In the genomic region with DNA sequence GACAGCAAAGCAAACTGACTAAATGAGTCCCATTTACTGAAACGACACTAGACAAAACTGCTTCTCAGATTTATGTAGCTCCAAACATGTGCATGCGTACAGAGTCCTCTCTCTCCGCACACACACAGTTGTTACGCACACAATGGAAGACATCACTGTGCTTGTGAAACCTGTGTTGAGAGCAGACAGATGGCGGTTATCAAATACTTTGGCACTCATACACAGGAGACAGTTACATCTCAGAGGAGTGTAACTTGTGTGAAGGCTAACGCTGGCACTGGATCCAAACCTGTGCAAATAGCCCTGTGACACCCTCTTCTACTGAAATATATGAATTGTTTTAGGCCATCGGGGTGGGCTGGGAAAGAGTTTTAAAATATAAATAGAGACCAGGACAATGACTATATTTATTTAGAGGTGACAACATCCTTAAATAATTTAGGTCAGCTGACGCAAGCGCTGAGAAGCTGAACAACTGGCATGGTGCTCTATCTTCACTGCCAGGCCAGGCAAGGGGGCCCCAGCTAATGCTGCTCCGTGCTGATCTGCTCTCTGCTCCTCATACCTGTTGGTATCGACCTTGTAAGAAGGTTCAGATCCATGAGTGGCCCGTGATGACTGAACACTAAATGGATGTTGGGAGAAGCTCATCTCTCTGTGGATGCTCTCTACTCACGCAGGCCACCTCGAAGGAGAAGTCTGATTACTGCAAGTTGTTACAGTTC, we compare ENCODE assay signal across 18 cellular contexts.
A peak's percentile ranks its signal among the peaks of the same experiment; 100 is the strongest.
DNase-seq lines count a peak whose midpoint lies in the region; ATAC-seq and TF ChIP-seq lines count a peak whose summit lies in the region.
"Had no signal": no experiment of that assay in that cellular context is flagged by ENCODE, and none has a peak within 500 bp of the region (broad histone marks: within the 10 kb centered on the region; RNA-seq: fewer than 3 reads in every experiment).

No MANE protein-coding gene starts in this region.

- peak overlapping the region; percentile 26 for H3K9ac ChIP-seq in SK-N-MC (ENCODE audit: insufficient read length)

- H3K4me3 ChIP-seq in breast epithelium, result peak overlapping the region in 1 of 3 donors; percentile 13
- no peak overlapping the region for H3K4me3 ChIP-seq in SK-N-MC
- no peak overlapping the region for H3K4me3 ChIP-seq in HAP-1
- H3K4me3 ChIP-seq: upper lobe of left lung had no signal

- peak overlapping the region; percentile 74 to 82 for H3K27ac ChIP-seq in breast epithelium
- peak overlapping the region; percentile 31; the same call in 1 of the 2 replicates for H3K27ac ChIP-seq in SK-N-MC
- H3K27ac ChIP-seq: brain microvascular endothelial cell, neutrophil, upper lobe of left lung had no signal

- ATAC-seq in left colon (peak; percentile 22), GM21515 (IDR thresholded peaks at IDR 0.05; ENCODE audit: unreplicated experiment) (no peak)
- ATAC-seq: activated CD8-positive, alpha-beta T cell treated with anti-CD3 and anti-CD28 coated beads for 36 hours had no signal

- H3K9me3 Mint-ChIP-seq in MCF 10A (ENCODE audit: unreplicated experiment), result no peaks in the 10 kb centered on the region
- H3K9me3 Mint-ChIP-seq: activated CD8-positive, alpha-beta T cell treated with anti-CD3 and anti-CD28 coated beads for 36 hours; endodermal cell had no signal

- POLR2A ChIA-PET in MCF 10A (lab: Yijun Ruan, JAX), result interaction anchor here (0.6 kb wide), 1 partner anchor 176 kb away, joined by 3 read pairs; no protein-coding TSS in a partner anchor

- H3K27me3 Mint-ChIP-seq in MCF 10A (ENCODE audit: insufficient read depth, unreplicated experiment), result no peaks in the 10 kb centered on the region
- H3K27me3 Mint-ChIP-seq: activated CD8-positive, alpha-beta T cell treated with anti-CD3 and anti-CD28 coated beads for 36 hours had no signal

- H3K36me3 ChIP-seq in breast epithelium (no peaks in the 10 kb centered on the region), SK-N-MC (ENCODE audit: insufficient read depth, low read length) (no peaks in the 10 kb centered on the region), HAP-1 (replicated peaks) (no peaks in the 10 kb centered on the region)
- H3K36me3 ChIP-seq: brain microvascular endothelial cell, neutrophil, upper lobe of left lung had no signal

- no peak overlapping the region for H3K27ac Mint-ChIP-seq in MCF 10A (ENCODE audit: low read depth, unreplicated experiment)
- H3K27ac Mint-ChIP-seq: activated CD8-positive, alpha-beta T cell treated with anti-CD3 and anti-CD28 coated beads for 36 hours; endodermal cell had no signal

- no peaks in the 10 kb centered on the region for H3K9me3 ChIP-seq in breast epithelium
- H3K9me3 ChIP-seq in SK-N-MC (ENCODE audit: low read depth, low read length), result no peaks in the 10 kb centered on the region
- no peaks in the 10 kb centered on the region for H3K9me3 ChIP-seq in HAP-1
- H3K9me3 ChIP-seq: neutrophil, upper lobe of left lung had no signal

- H3K4me1 ChIP-seq in breast epithelium (no peaks in the 10 kb centered on the region), HAP-1 (no peaks in the 10 kb centered on the region)

- intact Hi-C loops in breast epithelium (cut with DNase I; ENCODE audit: low total_unique reads), result no loop called here
- intact Hi-C loops in MCF 10A (cut with micrococcal nuclease), result no loop called here
- intact Hi-C loops in left colon (cut with DNase I, micrococcal nuclease), result no loop called here

- in situ Hi-C loops in HAP-1 (cut with MboI; ENCODE audit: low sequenced_read_pairs), result no loop called here

- no peak overlapping the region for H3K4me3 Mint-ChIP-seq in MCF 10A (ENCODE audit: unreplicated experiment)
- H3K4me3 Mint-ChIP-seq: activated CD8-positive, alpha-beta T cell treated with anti-CD3 and anti-CD28 coated beads for 36 hours; endodermal cell had no signal

- DNase-seq in breast epithelium (ENCODE audit: low spot score in 2 of 2) (peak in 1 of 2 donors; percentile 21), MCF 10A (ENCODE audit: unreplicated experiment) (no peak), SK-N-MC (ENCODE audit: low read depth, low spot score) (no peak), left colon (no peak), HAP-1 (ENCODE audit: low spot score in 2 of 2) (no peak), HuH-7.5 (ENCODE audit: low spot score) (no peak)
- DNase-seq in activated CD4-positive, alpha-beta T cell treated with anti-CD3 and anti-CD28 coated beads for 4 hours, result no peak
- DNase-seq: activated CD8-positive, alpha-beta T cell treated with anti-CD3 and anti-CD28 coated beads for 36 hours; activated effector memory CD4-positive, alpha-beta T cell treated with anti-CD3 and anti-CD28 coated beads, Interleukin-2, amount 50 U/mL, for 16 hours; brain microvascular endothelial cell; COR-L47; endodermal cell; KG1; NCI-H2107; RPMI8226; upper lobe of left lung had no signal

- H3K4me1 Mint-ChIP-seq in MCF 10A (ENCODE audit: insufficient read depth, unreplicated experiment), result no peaks in the 10 kb centered on the region
- H3K4me1 Mint-ChIP-seq: endodermal cell had no signal

- no peak for TF ChIP-seq POLR2A in breast epithelium (IDR thresholded peaks at IDR 0.05)

- CTCF ChIA-PET in MCF 10A (lab: Yijun Ruan, JAX), result interaction anchor here (0.6 to 0.7 kb wide), 2 partner anchors 9 to 18 kb away, joined by 3 to 4 read pairs; no protein-coding TSS in a partner anchor

- TF ChIP-seq CTCF in breast epithelium (IDR thresholded peaks at IDR 0.05), result no peak
- TF ChIP-seq CTCF in MCF 10A (IDR thresholded peaks at IDR 0.05; ENCODE audit: unreplicated experiment), result no peak

- BruUV-seq in MCF 10A (replicated peaks; lab: Mats Ljungman, UMichigan), result no TSS peak

- no peaks in the 10 kb centered on the region for H3K36me3 Mint-ChIP-seq in MCF 10A (ENCODE audit: insufficient read depth, unreplicated experiment)

- H3K27me3 ChIP-seq in breast epithelium, result no peaks in the 10 kb centered on the region
- no peaks in the 10 kb centered on the region for H3K27me3 ChIP-seq in HAP-1 (ENCODE audit: low read depth)
- H3K27me3 ChIP-seq: brain microvascular endothelial cell, neutrophil, upper lobe of left lung had no signal
